ENCODE assay signal across 19 cellular contexts in genomic region chr5:62167651-62168050, GRCh38.
"Had no signal": no experiment of that assay in that cellular context is flagged by ENCODE, and none has a peak within 500 bp of the region (broad histone marks: within the 10 kb centered on the region; RNA-seq: fewer than 3 reads in every experiment).

No MANE protein-coding gene starts in this region.

- H3K4me1 Mint-ChIP-seq: activated CD8-positive, alpha-beta memory T cell treated with anti-CD3 and anti-CD28 coated beads, Interleukin-2, amount 10 ng/mL, durations not matched to agents 7 days and 5 days; naive thymus-derived CD4-positive, alpha-beta T cell; stimulated activated naive B cell treated with anti-CD40 and anti-IgM and Interleukin-4, amounts not matched to agents 10 μg/mL and 1 μg/mL and 100 μg/mL, for 72 hours had no signal

- H3K36me3 ChIP-seq: prostate gland, right lobe of liver, tibial nerve had no signal

- H3K36me3 Mint-ChIP-seq: activated CD8-positive, alpha-beta memory T cell treated with anti-CD3 and anti-CD28 coated beads, Interleukin-2, amount 10 ng/mL, durations not matched to agents 7 days and 5 days; activated naive CD4-positive, alpha-beta T cell treated with anti-CD3 and anti-CD28 coated beads, Interleukin-2, amount 50 U/mL, for 72 hours; brain; naive thymus-derived CD4-positive, alpha-beta T cell; stimulated activated naive B cell treated with anti-CD40 and anti-IgM and Interleukin-4, amounts not matched to agents 10 μg/mL and 1 μg/mL and 100 μg/mL, for 72 hours had no signal

- H3K4me3 ChIP-seq: lung, prostate gland, right lobe of liver, tibial nerve had no signal

- DNase-seq: activated CD4-positive, alpha-beta T cell treated with anti-CD3 and anti-CD28 coated beads, Interleukin-2, amount 50 U/mL, for 4 hours; activated CD8-positive, alpha-beta memory T cell treated with anti-CD3 and anti-CD28 coated beads, Interleukin-2, amount 10 ng/mL, durations not matched to agents 7 days and 5 days; activated effector memory CD4-positive, alpha-beta T cell treated with anti-CD3 and anti-CD28 coated beads, Interleukin-2, amount 50 U/mL, for 16 hours; activated T-cell treated with anti-CD3 and anti-CD28 coated beads, Interleukin-2, amount 50 U/mL, for 24 hours; amniotic stem cell; cerebellar nuclear complex; effector memory CD8-positive, alpha-beta T cell; hypothalamus; left colon; naive thymus-derived CD4-positive, alpha-beta T cell; nucleus accumbens; right lobe of liver; stimulated activated naive B cell treated with anti-CD40 and anti-IgM and Interleukin-4, amounts not matched to agents 10 μg/mL and 1 μg/mL and 100 μg/mL, for 72 hours had no signal

- H3K9me3 Mint-ChIP-seq: activated naive CD4-positive, alpha-beta T cell treated with anti-CD3 and anti-CD28 coated beads, Interleukin-2, amount 50 U/mL, for 72 hours; activated T-cell treated with anti-CD3 and anti-CD28 coated beads, Interleukin-2, amount 50 U/mL, for 24 hours; effector memory CD8-positive, alpha-beta T cell had no signal

- H3K27ac ChIP-seq: prostate gland, right lobe of liver, tibial nerve had no signal

- H3K4me1 ChIP-seq: prostate gland, right lobe of liver, tibial nerve had no signal

- H3K4me3 Mint-ChIP-seq: activated CD8-positive, alpha-beta memory T cell treated with anti-CD3 and anti-CD28 coated beads, Interleukin-2, amount 10 ng/mL, durations not matched to agents 7 days and 5 days; activated T-cell treated with anti-CD3 and anti-CD28 coated beads, Interleukin-2, amount 50 U/mL, for 24 hours; dendritic cell treated with granulocyte-macrophage colony-stimulating factor and Interleukin-4, amounts not matched to agents 40 ng/mL and 50 ng/mL, for 4 days; effector memory CD8-positive, alpha-beta T cell; naive thymus-derived CD4-positive, alpha-beta T cell; stimulated activated naive B cell treated with anti-CD40 and anti-IgM and Interleukin-4, amounts not matched to agents 10 μg/mL and 1 μg/mL and 100 μg/mL, for 72 hours had no signal

- H3K27me3 Mint-ChIP-seq: brain had no signal

- ATAC-seq: activated CD8-positive, alpha-beta memory T cell treated with anti-CD3 and anti-CD28 coated beads, Interleukin-2, amount 10 ng/mL, durations not matched to agents 7 days and 5 days; activated naive CD4-positive, alpha-beta T cell treated with anti-CD3 and anti-CD28 coated beads, Interleukin-2, amount 50 U/mL, for 72 hours; effector memory CD8-positive, alpha-beta T cell; left colon; naive thymus-derived CD4-positive, alpha-beta T cell; right lobe of liver; stimulated activated naive B cell treated with anti-CD40 and anti-IgM and Interleukin-4, amounts not matched to agents 10 μg/mL and 1 μg/mL and 100 μg/mL, for 72 hours had no signal

- H3K27me3 ChIP-seq: right lobe of liver, tibial nerve had no signal

- H3K27ac Mint-ChIP-seq: activated CD8-positive, alpha-beta memory T cell treated with anti-CD3 and anti-CD28 coated beads, Interleukin-2, amount 10 ng/mL, durations not matched to agents 7 days and 5 days; activated naive CD4-positive, alpha-beta T cell treated with anti-CD3 and anti-CD28 coated beads, Interleukin-2, amount 50 U/mL, for 72 hours; activated T-cell treated with anti-CD3 and anti-CD28 coated beads, Interleukin-2, amount 50 U/mL, for 24 hours; dendritic cell treated with granulocyte-macrophage colony-stimulating factor and Interleukin-4, amounts not matched to agents 40 ng/mL and 50 ng/mL, for 4 days; effector memory CD8-positive, alpha-beta T cell; naive thymus-derived CD4-positive, alpha-beta T cell; stimulated activated naive B cell treated with anti-CD40 and anti-IgM and Interleukin-4, amounts not matched to agents 10 μg/mL and 1 μg/mL and 100 μg/mL, for 72 hours had no signal

- H3K9me3 ChIP-seq: prostate gland, right lobe of liver had no signal
